8 cellular contexts compared by ENCODE assay signal in genomic region chr15:40694706-40695468, GRCh38. TPM values are rescaled to one million over a fixed set of nuclear protein-coding genes. Genes with fewer than 3 reads are reported as not detected.
DNase-seq lines count a peak whose midpoint lies in the region; ATAC-seq and TF ChIP-seq lines count a peak whose summit lies in the region.

Gene RAD51 (plus strand): TSS chr15:40695174. CDS start chr15:40698759, 3,585 bp downstream.

- peaks cover 15 to 36% (median 24%) of the 10 kb centered on the region in 6 donors for H3K4me1 ChIP-seq in spleen

- H3K27me3 ChIP-seq in spleen (replicated peaks in 1 of 7), result no peaks in the 10 kb centered on the region

- H3K9me3 ChIP-seq in spleen, result no peaks in the 10 kb centered on the region

- intact Hi-C loops in spleen (cut with DNase I; ENCODE audit: low total_unique reads), result loop anchor here (5.0 kb wide), 1 partner anchor 202 kb away; no protein-coding TSS in a partner anchor

- peak within 1 kb of the TSS; percentile 61 to 97 (median 84) for H3K4me3 ChIP-seq in spleen

- WGBS in spleen, 5 donors, result 0% methylated on average over 26 to 80 of the region's 80 CpGs

- H3K27ac ChIP-seq in caudate nucleus (ENCODE audit: low read depth, low read length) (peak within 1 kb of the TSS; percentile 99), spleen (peak within 1 kb of the TSS; percentile 95 to 100 (median 99))

- ATAC-seq in GM19025 (IDR thresholded peaks at IDR 0.05; ENCODE audit: low read depth, unreplicated experiment) (peak; percentile 86), HG03280 (IDR thresholded peaks at IDR 0.05; ENCODE audit: unreplicated experiment) (peak; percentile 83)

- peaks cover 0 to 27% (median 5%) of the 10 kb centered on the region in 6 donors for H3K36me3 ChIP-seq in spleen

- no peak for TF ChIP-seq CTCF in AG09319 (IDR thresholded peaks at IDR 0.05; ENCODE audit: low read depth, low read length)
- peak in 2 of 11 experiments; percentile 4 to 19 for TF ChIP-seq CTCF in spleen (IDR thresholded peaks at IDR 0.05 in 8 of 11, conservative IDR thresholded peaks at IDR 0.05 in 3 of 11)

- peak in 2 of 3 donors; percentile 33 to 61 for TF ChIP-seq POLR2A in spleen (IDR thresholded peaks at IDR 0.05)

- DNase-seq in AG09319 (ENCODE audit: extremely low read depth, low read depth), result peak; percentile 83
- peak; percentile 68 for DNase-seq in NCI-H345 treated with DMSO at 0.1 percent for 48 hours (lab: John Stamatoyannopoulos, UW; ENCODE audit: unreplicated experiment)
- peak; percentile 70 to 87 (median 86) for DNase-seq in activated CD4-positive, CD25-positive, alpha-beta regulatory T cell (lab: John Stamatoyannopoulos, UW)
- DNase-seq in caudate nucleus (lab: John Stamatoyannopoulos, UW), result peak; percentile 44 to 94 (median 85)
- DNase-seq in inferior parietal cortex (ENCODE audit: extremely low spot score), result peak; percentile 89
- peak; percentile 98 for DNase-seq in spleen

RNA-seq across cellular contexts. Expression of gene RAD51, which starts in this region (rescaled TPM):
- total RNA-seq in spleen, result 1 to 10 TPM in 5 of 7 donors, under 1 TPM in 2; 0.43 to 5.5 (median 3.0) TPM
- polyA plus RNA-seq in spleen, result 1 to 10 TPM in 2 of 3 donors, under 1 TPM in 1; 0.72 to 4.7 (median 2.0) TPM

Comparison
In these comparisons a context has a peak if more than half of its experiments do, and no peak if none do; other contexts are left out.
1. Peak in every context shown above with its lines: DNase-seq, ATAC-seq, H3K4me3 ChIP-seq and H3K27ac ChIP-seq.